Comparison of ENCODE assay signal across 28 cellular contexts in genomic region chr10:95873139-95873538, GRCh38. TPM values are rescaled to one million over a fixed set of nuclear protein-coding genes. Genes with fewer than 3 reads are reported as not detected.
"Had no signal": no experiment of that assay in that cellular context is flagged by ENCODE, and none has a peak within 500 bp of the region (broad histone marks: within the 10 kb centered on the region; RNA-seq: fewer than 3 reads in every experiment).

No MANE protein-coding gene starts in this region.

- H3K27ac Mint-ChIP-seq: activated CD8-positive, alpha-beta T cell treated with anti-CD3 and anti-CD28 coated beads for 36 hours; activated naive CD4-positive, alpha-beta T cell treated with anti-CD3 and anti-CD28 coated beads, Interleukin-2, amount 10 ng/mL, durations not matched to agents 7 days and 5 days; activated naive CD8-positive, alpha-beta T cell treated with anti-CD3 and anti-CD28 coated beads for 36 hours; activated T-cell treated with anti-CD3 and anti-CD28 coated beads, Interleukin-2, amount 50 U/mL, for 72 hours; activated T-helper 2 cell treated with anti-CD3 and anti-CD28 coated beads, Interferon-gamma antibody, Interleukin-2, Interleukin-4, amounts not matched to agents 10 μg/mL and 5 μg/mL and 100 μg/mL, durations not matched to agents 14 hours and 24 hours and 36 hours; T-cell had no signal

- ATAC-seq: activated CD8-positive, alpha-beta T cell treated with anti-CD3 and anti-CD28 coated beads for 36 hours; activated T-cell treated with anti-CD3 and anti-CD28 coated beads, Interleukin-2, amount 50 U/mL, for 72 hours; T-cell had no signal

- H3K4me1 Mint-ChIP-seq: activated naive CD8-positive, alpha-beta T cell treated with anti-CD3 and anti-CD28 coated beads for 36 hours had no signal

- FAIRE-seq: RCC 7860, TTC549 had no signal

- DNase-seq: activated CD4-positive, CD25-positive, alpha-beta regulatory T cell; activated CD8-positive, alpha-beta memory T cell treated with anti-CD3 and anti-CD28 coated beads, Interleukin-2, amount 50 U/mL, for 4 hours; activated CD8-positive, alpha-beta T cell treated with anti-CD3 and anti-CD28 coated beads for 36 hours; activated gamma-delta T cell treated with Interleukin-2 at 50 U/mL for 16 hours; activated naive CD4-positive, alpha-beta T cell treated with anti-CD3 and anti-CD28 coated beads, Interleukin-2, amount 10 ng/mL, durations not matched to agents 7 days and 5 days; activated naive CD8-positive, alpha-beta T cell treated with anti-CD3 and anti-CD28 coated beads for 36 hours; activated T-cell treated with anti-CD3 and anti-CD28 coated beads, Interleukin-2, amount 50 U/mL, for 72 hours; brain microvascular endothelial cell; KG1; NCI-H1092; NCI-H1417; NCI-H1930; NCI-H2171 treated with DMSO at 0.1 percent for 48 hours; NCI-H345; NCI-H510A; NCI-H526 treated with DMSO at 0.1 percent for 48 hours; NCI-H82; NK-92 treated with Interleukin-12 subunit alpha and Interleukin-12 subunit beta, amount 100 ng/mL, for 24 hours; SIG-M5; T-cell; T-helper 2 cell; T1000 had no signal

- H3K27me3 ChIP-seq: brain microvascular endothelial cell, cardiac muscle cell had no signal

- H3K9me3 Mint-ChIP-seq: activated CD8-positive, alpha-beta T cell treated with anti-CD3 and anti-CD28 coated beads for 36 hours; activated T-cell treated with anti-CD3 and anti-CD28 coated beads, Interleukin-2, amount 50 U/mL, for 72 hours; T-cell had no signal

- H3K27ac ChIP-seq: brain microvascular endothelial cell, cardiac muscle cell, SK-N-MC had no signal

- H3K4me3 Mint-ChIP-seq: activated CD8-positive, alpha-beta T cell treated with anti-CD3 and anti-CD28 coated beads for 36 hours; activated naive CD4-positive, alpha-beta T cell treated with anti-CD3 and anti-CD28 coated beads, Interleukin-2, amount 10 ng/mL, durations not matched to agents 7 days and 5 days; activated naive CD8-positive, alpha-beta T cell treated with anti-CD3 and anti-CD28 coated beads for 36 hours; activated T-cell treated with anti-CD3 and anti-CD28 coated beads, Interleukin-2, amount 50 U/mL, for 72 hours; T-cell had no signal

- H3K27me3 Mint-ChIP-seq: activated CD8-positive, alpha-beta T cell treated with anti-CD3 and anti-CD28 coated beads for 36 hours; activated naive CD4-positive, alpha-beta T cell treated with anti-CD3 and anti-CD28 coated beads, Interleukin-2, amount 10 ng/mL, durations not matched to agents 7 days and 5 days; activated naive CD8-positive, alpha-beta T cell treated with anti-CD3 and anti-CD28 coated beads for 36 hours; T-cell had no signal

- H3K4me3 ChIP-seq: cardiac muscle cell, SK-N-MC had no signal

RNA-seq across cellular contexts. Expression of gene CC2D2B, which starts 34.6 kb away (rescaled TPM):
- total RNA-seq: activated naive CD8-positive, alpha-beta T cell treated with anti-CD3 and anti-CD28 coated beads for 36 hours; M059J had no signal
